In the genomic region with DNA sequence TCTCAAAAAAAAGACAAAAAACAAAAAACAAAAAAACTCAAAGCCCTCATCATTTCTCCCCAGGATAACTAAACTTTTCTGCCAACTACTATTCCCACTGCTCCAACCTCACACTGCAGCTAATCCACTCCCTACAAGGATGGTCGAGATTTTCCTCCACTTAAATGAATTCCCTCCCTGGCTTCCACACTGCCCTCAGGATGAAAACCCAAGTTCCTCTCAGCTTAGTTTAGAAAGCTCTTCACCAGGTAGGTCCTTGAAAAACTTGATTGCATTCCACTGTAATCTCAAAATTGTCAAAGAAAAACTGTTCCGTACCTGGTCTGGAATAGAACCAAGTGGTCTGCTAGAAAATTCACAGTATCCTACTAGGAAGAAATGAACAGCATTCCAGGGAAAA, we compare ENCODE assay signal across 17 cellular contexts.
DNase-seq lines count a peak whose midpoint lies in the region; ATAC-seq, FAIRE-seq and TF ChIP-seq lines count a peak whose summit lies in the region.
"Had no signal": no experiment of that assay in that cellular context is flagged by ENCODE, and none has a peak within 500 bp of the region (broad histone marks: within the 10 kb centered on the region; RNA-seq: fewer than 3 reads in every experiment).

No MANE protein-coding gene starts in this region.

- peak overlapping the region; percentile 100 for H3K27ac Mint-ChIP-seq in activated T-cell treated with anti-CD3 and anti-CD28 coated beads, Interleukin-2, amount 50 U/mL, for 24 hours
- peak overlapping the region; percentile 97 for H3K27ac Mint-ChIP-seq in T-helper 17 cell
- H3K27ac Mint-ChIP-seq in glutamatergic neuron (ENCODE audit: unreplicated experiment): peak overlapping the region; percentile 74

- TF ChIP-seq POLR2A in thyroid gland (IDR thresholded peaks at IDR 0.05) (no peak), GM12891 (IDR thresholded peaks at IDR 0.05; ENCODE audit: low read depth, low read length) (no peak), prostate gland (IDR thresholded peaks at IDR 0.05) (no peak)

- peaks cover 58 to 60% of the 10 kb centered on the region in 2 donors for H3K4me1 ChIP-seq in thyroid gland
- H3K4me1 ChIP-seq in prostate gland (replicated peaks): no peaks in the 10 kb centered on the region

- no peak overlapping the region for H3K4me3 Mint-ChIP-seq in activated T-cell treated with anti-CD3 and anti-CD28 coated beads, Interleukin-2, amount 50 U/mL, for 24 hours
- H3K4me3 Mint-ChIP-seq in T-helper 17 cell: peak overlapping the region; percentile 89
- H3K4me3 Mint-ChIP-seq in glutamatergic neuron (ENCODE audit: unreplicated experiment): no peak overlapping the region

- H3K27me3 Mint-ChIP-seq in activated T-cell treated with anti-CD3 and anti-CD28 coated beads, Interleukin-2, amount 50 U/mL, for 24 hours: no peaks in the 10 kb centered on the region
- no peaks in the 10 kb centered on the region for H3K27me3 Mint-ChIP-seq in T-helper 17 cell
- peaks cover 1% of the 10 kb centered on the region for H3K27me3 Mint-ChIP-seq in glutamatergic neuron (ENCODE audit: unreplicated experiment)

- no peak overlapping the region for H3K4me3 ChIP-seq in thyroid gland (replicated peaks in 1 of 3)
- no peak overlapping the region for H3K4me3 ChIP-seq in prostate gland
- H3K4me3 ChIP-seq: heart left ventricle, SJSA1, skin epidermis had no signal

- no peak for DNase-seq in activated T-cell treated with anti-CD3 and anti-CD28 coated beads, Interleukin-2, amount 50 U/mL, for 24 hours
- no peak for DNase-seq in activated T-cell treated with anti-CD3 and anti-CD28 coated beads, Interleukin-2, amount 50 U/mL, for 1 hour
- DNase-seq in T-helper 17 cell (no peak), glutamatergic neuron (no peak), thyroid gland (no peak), NCI-H748 (lab: John Stamatoyannopoulos, UW; ENCODE audit: unreplicated experiment) (no peak), GM12891 (ENCODE audit: insufficient read length, low spot score) (no peak), prostate gland (ENCODE audit: low spot score) (no peak)
- DNase-seq: ACHN; heart left ventricle; Kasumi-1; NCI-H1417 treated with DMSO at 0.1 percent for 48 hours; stimulated activated naive CD4-positive, alpha-beta T cell had no signal

- H3K9me3 Mint-ChIP-seq in activated T-cell treated with anti-CD3 and anti-CD28 coated beads, Interleukin-2, amount 50 U/mL, for 24 hours: peaks cover 13% of the 10 kb centered on the region
- H3K9me3 Mint-ChIP-seq in glutamatergic neuron (ENCODE audit: unreplicated experiment): peaks cover 2% of the 10 kb centered on the region

- H3K27me3 ChIP-seq in thyroid gland (no peaks in the 10 kb centered on the region), prostate gland (replicated peaks; ENCODE audit: insufficient read depth) (no peaks in the 10 kb centered on the region)
- H3K27me3 ChIP-seq: heart left ventricle, SJSA1 had no signal

- FAIRE-seq in GM12891 (lab: Jason Lieb, UNC): no peak
- FAIRE-seq: astrocyte, keratinocyte had no signal

- TF ChIP-seq CTCF in glutamatergic neuron (IDR thresholded peaks at IDR 0.05; ENCODE audit: partially characterized antibody, unreplicated experiment): no peak
- no peak for TF ChIP-seq CTCF in thyroid gland (IDR thresholded peaks at IDR 0.05)
- no peak for TF ChIP-seq CTCF in prostate gland (IDR thresholded peaks at IDR 0.05)

- H3K9me3 ChIP-seq in T-helper 17 cell (ENCODE audit: control insufficient read depth, low read length, poor library complexity, severe bottlenecking) (no peaks in the 10 kb centered on the region), thyroid gland (no peaks in the 10 kb centered on the region), prostate gland (no peaks in the 10 kb centered on the region)
- H3K9me3 ChIP-seq: heart left ventricle, SJSA1 had no signal

- H3K27ac ChIP-seq in thyroid gland: peak overlapping the region; percentile 51 to 72 (median 58)
- no peak overlapping the region for H3K27ac ChIP-seq in prostate gland
- H3K27ac ChIP-seq: SJSA1 had no signal

- no peak for ATAC-seq in T-helper 17 cell

- WGBS in thyroid gland, 2 donors: 26% methylated on average over 2 of the region's 2 CpGs
- WGBS in prostate gland: 83% methylated on average over 2 of the region's 2 CpGs

- intact Hi-C loops in thyroid gland (cut with DNase I) (no loop called here), prostate gland (cut with DNase I) (no loop called here)

- H3K36me3 ChIP-seq in thyroid gland (peaks cover 0 to under 1% of the 10 kb centered on the region in 2 donors), prostate gland (no peaks in the 10 kb centered on the region)

- H3K4me1 Mint-ChIP-seq in activated T-cell treated with anti-CD3 and anti-CD28 coated beads, Interleukin-2, amount 50 U/mL, for 24 hours (ENCODE audit: low read depth): peaks cover 90% of the 10 kb centered on the region
- H3K4me1 Mint-ChIP-seq in T-helper 17 cell: peaks cover 76% of the 10 kb centered on the region
- H3K4me1 Mint-ChIP-seq in glutamatergic neuron (ENCODE audit: low read depth, unreplicated experiment): peaks cover 19% of the 10 kb centered on the region

- H3K36me3 Mint-ChIP-seq in activated T-cell treated with anti-CD3 and anti-CD28 coated beads, Interleukin-2, amount 50 U/mL, for 24 hours (ENCODE audit: low read depth): peaks cover 65% of the 10 kb centered on the region
- H3K36me3 Mint-ChIP-seq in T-helper 17 cell (ENCODE audit: low read depth) (peaks cover 9% of the 10 kb centered on the region), glutamatergic neuron (ENCODE audit: unreplicated experiment) (no peaks in the 10 kb centered on the region)

TF ChIP-seq in GM12891, 5 proteins besides CTCF, POLR2A, EP300 and RAD21:
- TF ChIP-seq PAX5 (IDR thresholded peaks at IDR 0.05; ENCODE audit: insufficient read depth, low read length, severe bottlenecking) (no peak), SPI1 (IDR thresholded peaks at IDR 0.05; ENCODE audit: low read depth, low read length) (no peak), POLR2AphosphoS5 (IDR thresholded peaks at IDR 0.05; ENCODE audit: low read depth, low read length) (no peak), TAF1 (IDR thresholded peaks at IDR 0.05; ENCODE audit: low read depth, low read length) (no peak), POU2F2 (IDR thresholded peaks at IDR 0.05; ENCODE audit: low read depth, low read length) (no peak)

Comparison
In these comparisons a context has a peak if more than half of its experiments do, and no peak if none do; other contexts are left out.
1. H3K27ac ChIP-seq: peak in thyroid gland (3 of 3); none in prostate gland (0 of 2).
2. Peak in every context shown above with its lines, with median percentiles within 50 percentile points of each other: H3K27ac Mint-ChIP-seq.